15 cellular contexts compared by ENCODE assay signal in the genomic region with DNA sequence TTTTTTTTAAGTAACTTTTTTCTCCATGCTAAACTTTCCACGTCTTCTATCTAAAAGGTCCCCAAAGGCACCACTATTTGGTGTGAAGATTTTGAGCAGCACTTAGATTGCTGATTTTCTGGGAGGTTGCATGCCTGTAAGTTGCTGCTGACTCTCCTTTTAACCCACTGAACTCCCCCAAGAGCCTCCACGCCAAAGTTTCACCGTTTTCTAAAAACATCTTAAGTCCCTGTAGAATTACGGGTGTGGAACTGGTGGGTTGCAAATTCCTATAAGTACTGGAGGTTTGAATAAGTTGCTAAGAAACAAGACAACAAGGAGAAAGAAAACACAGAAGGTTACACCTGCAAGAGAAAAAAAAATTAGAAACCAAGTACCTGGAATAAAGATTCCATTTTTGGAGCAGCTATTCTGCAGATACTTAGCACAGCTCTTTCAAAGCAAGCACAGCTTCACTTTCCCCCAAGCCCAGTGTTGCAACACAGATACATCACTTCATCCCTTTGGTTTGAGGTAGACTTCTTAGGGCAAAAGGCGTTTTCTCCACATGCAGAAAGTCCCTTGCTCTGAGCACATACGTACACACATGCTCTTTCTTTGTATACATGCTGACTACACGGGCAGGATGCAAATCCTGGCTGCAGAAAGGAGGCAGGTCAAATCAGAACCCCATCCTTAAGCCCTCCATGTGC. TPM values are rescaled to one million over a fixed set of nuclear protein-coding genes. Genes with fewer than 3 reads are reported as not detected.
DNase-seq lines count a peak whose midpoint lies in the region; ATAC-seq and TF ChIP-seq lines count a peak whose summit lies in the region.
"Had no signal": no experiment of that assay in that cellular context is flagged by ENCODE, and none has a peak within 500 bp of the region (broad histone marks: within the 10 kb centered on the region; RNA-seq: fewer than 3 reads in every experiment).

No MANE protein-coding gene starts in this region.

- H3K9ac ChIP-seq in muscle layer of colon (ENCODE audit: low read length) = no peak overlapping the region

- TF ChIP-seq CTCF in heart left ventricle (IDR thresholded peaks at IDR 0.05) = no peak
- no peak for TF ChIP-seq CTCF in coronary artery (IDR thresholded peaks at IDR 0.05)
- no peak for TF ChIP-seq CTCF in tibial artery (IDR thresholded peaks at IDR 0.05)

- H3K27ac ChIP-seq in heart left ventricle = peak overlapping the region in 7 of 12 donors; percentile 8 to 99 (median 25)
- H3K27ac ChIP-seq in coronary artery = peak overlapping the region; percentile 81 to 89
- H3K27ac ChIP-seq in muscle layer of colon (ENCODE audit: low read depth, low read length) = peak overlapping the region; percentile 6
- peak overlapping the region; percentile 99 for H3K27ac ChIP-seq in tibial artery

- peaks cover 10 to 68% (median 56%) of the 10 kb centered on the region in 12 donors for H3K4me1 ChIP-seq in heart left ventricle
- peaks cover 69% of the 10 kb centered on the region for H3K4me1 ChIP-seq in muscle layer of colon (ENCODE audit: insufficient read depth, low read length)
- H3K4me1 ChIP-seq in tibial artery = peaks cover 0 to 61% (median 53%) of the 10 kb centered on the region in 4 donors

- DNase-seq in heart left ventricle (no peak), Right ventricle myocardium inferior (ENCODE audit: missing footprints) (no peak), coronary artery (ENCODE audit: low spot score) (no peak), tibial artery (no peak), T-helper 2 cell (no peak)
- DNase-seq: activated T-cell treated with anti-CD3 and anti-CD28 coated beads, Interleukin-2, amount 50 U/mL, for 4 hours; DMS53; dorsolateral prefrontal cortex; naive B cell; NCI-H524; stimulated activated CD4-positive, alpha-beta T cell treated with anti-CD3 and anti-CD28 coated beads, Interleukin-4, amount 100 ng/mL, for 24 hours; stimulated activated CD8-positive, alpha-beta memory T cell treated with anti-CD3 and anti-CD28 coated beads, Interleukin-4, amount 100 ng/mL, for 48 hours had no signal

- intact Hi-C loops in heart left ventricle (cut with DNase I) (loop anchor here in 4 of 10 donors (10.0 kb wide), 3 partner anchors 194 to 876 kb away; no protein-coding TSS in a partner anchor), Right ventricle myocardium inferior (cut with DNase I) (no loop called here), tibial artery (cut with DNase I; ENCODE audit: low total_unique reads) (no loop called here)

- ATAC-seq in heart left ventricle (no peak), Right ventricle myocardium inferior (no peak), GM19351 (IDR thresholded peaks at IDR 0.05; ENCODE audit: unreplicated experiment) (no peak), GM21528 (IDR thresholded peaks at IDR 0.05; ENCODE audit: low FRiP score, unreplicated experiment) (no peak)
- ATAC-seq: activated T-cell treated with anti-CD3 and anti-CD28 coated beads, Interleukin-2, amount 50 U/mL, for 4 hours had no signal

- H3K9me3 ChIP-seq in heart left ventricle (no peaks in the 10 kb centered on the region), muscle layer of colon (ENCODE audit: low read length) (no peaks in the 10 kb centered on the region), tibial artery (no peaks in the 10 kb centered on the region)

- WGBS in heart left ventricle, 4 donors = 54 to 72% (median 63%) methylated on average over 7 of the region's 7 CpGs

- H3K27me3 ChIP-seq in heart left ventricle (no peaks in the 10 kb centered on the region), muscle layer of colon (ENCODE audit: control insufficient read depth in 1 of 2, insufficient read depth in 2 of 2, low read length in 2 of 2) (no peaks in the 10 kb centered on the region), tibial artery (no peaks in the 10 kb centered on the region)
- H3K27me3 ChIP-seq: dorsolateral prefrontal cortex had no signal

- H3K4me3 ChIP-seq in heart left ventricle (peak overlapping the region in 9 of 12 donors; percentile 4 to 98 (median 94)), coronary artery (peak overlapping the region; percentile 98), muscle layer of colon (ENCODE audit: low read depth in 1 of 2, low read length in 2 of 2) (no peak overlapping the region), tibial artery (peak overlapping the region; percentile 88 to 90)

- peaks cover 0 to 59% (median 27%) of the 10 kb centered on the region in 9 donors for H3K36me3 ChIP-seq in heart left ventricle
- H3K36me3 ChIP-seq in muscle layer of colon (ENCODE audit: insufficient read depth, low read length) = peaks cover 14% of the 10 kb centered on the region
- H3K36me3 ChIP-seq in tibial artery = peaks cover 19 to 32% (median 25%) of the 10 kb centered on the region in 3 donors

- no peak for TF ChIP-seq POLR2A in heart left ventricle (IDR thresholded peaks at IDR 0.05)

RNA-seq across cellular contexts. Expression of gene JAG1, which starts 5.0 kb away (rescaled TPM):
- total RNA-seq in heart left ventricle (10 to 100 TPM; 20.9 to 42.6 (median 29.6) TPM), Right ventricle myocardium inferior (24.4 TPM)
- 10 to 100 TPM; 12.5 to 12.7 TPM for polyA plus RNA-seq in heart left ventricle

Comparison
In these comparisons a context has a peak if more than half of its experiments do, and no peak if none do; other contexts are left out.
1. H3K27ac ChIP-seq: peak in every context shown above with its lines; median percentile 99 in tibial artery; 85 in coronary artery; 25 in heart left ventricle; 6 in muscle layer of colon.
2. H3K4me3 ChIP-seq: peak in heart left ventricle (9 of 12), coronary artery (single experiment) and tibial artery (2 of 2); none in muscle layer of colon (0 of 2).